1 cellular context compared by ENCODE assay signal in genomic region chr19:9075064-9075964, GRCh38.
TF ChIP-seq lines count a peak whose summit lies in the region.

No MANE protein-coding gene starts in this region.

TF ChIP-seq in K562, 482 proteins besides CTCF, POLR2A, EP300 and RAD21 (continued from another document and continues in another):
- TF ChIP-seq CUX1 (CRISPR knock-in tag; IDR thresholded peaks at IDR 0.05), result no peak
- TF ChIP-seq ZZZ3 (IDR thresholded peaks at IDR 0.05), result no peak
- no peak for TF ChIP-seq MYBL2 (IDR thresholded peaks at IDR 0.05; ENCODE audit: low read depth)
- no peak for TF ChIP-seq MYBL2 (CRISPR knock-in tag; IDR thresholded peaks at IDR 0.05; ENCODE audit: borderline replicate concordance)
- TF ChIP-seq ADNP (tag; IDR thresholded peaks at IDR 0.05), result peak; percentile 56; the same call in 1 of the 2 replicates
- TF ChIP-seq ZNF696 (CRISPR knock-in tag; conservative IDR thresholded peaks at IDR 0.05), result no peak
- TF ChIP-seq SRSF3 (IDR thresholded peaks at IDR 0.05; ENCODE audit: insufficient read depth, low read length), result no peak
- no peak for TF ChIP-seq ZNF23 (CRISPR knock-in tag; IDR thresholded peaks at IDR 0.05)
- peak; percentile 12; the same call in 1 of the 2 replicates for TF ChIP-seq GATA2 (CRISPR knock-in tag; IDR thresholded peaks at IDR 0.05)
- no peak for TF ChIP-seq OTX1 (CRISPR knock-in tag; IDR thresholded peaks at IDR 0.05)
- TF ChIP-seq HNRNPL (IDR thresholded peaks at IDR 0.05; ENCODE audit: low read depth, low read length), result no peak
- no peak for TF ChIP-seq SUPT5H (IDR thresholded peaks at IDR 0.05)
- TF ChIP-seq HDAC8 (tag; IDR thresholded peaks at IDR 0.05), result no peak
- peak; percentile 67; the same call in 1 of the 2 replicates for TF ChIP-seq JUNB (CRISPR knock-in tag; conservative IDR thresholded peaks at IDR 0.05)
- TF ChIP-seq ZFX (CRISPR knock-in tag; IDR thresholded peaks at IDR 0.05), result peak; percentile 66
- TF ChIP-seq HLTF (IDR thresholded peaks at IDR 0.05), result no peak
- TF ChIP-seq ARID3A (IDR thresholded peaks at IDR 0.05; ENCODE audit: borderline replicate concordance, low read depth, low read length), result 0 out of 2 replicates have a peak, but pooled peaks have one; percentile 28
- TF ChIP-seq ERF (CRISPR knock-in tag; IDR thresholded peaks at IDR 0.05), result no peak
- TF ChIP-seq PKNOX1 (IDR thresholded peaks at IDR 0.05), result peak; percentile 52
- TF ChIP-seq ZC3H8 (IDR thresholded peaks at IDR 0.05), result no peak
- peak; percentile 100 for TF ChIP-seq JUND (IDR thresholded peaks at IDR 0.05; ENCODE audit: borderline replicate concordance, low read depth, low read length)
- peak; percentile 99; the same call in 2 of the 3 replicates for TF ChIP-seq JUND (tag; IDR thresholded peaks at IDR 0.05; ENCODE audit: borderline replicate concordance, low read depth, low read length)
- no peak for TF ChIP-seq ATF6 (CRISPR knock-in tag; IDR thresholded peaks at IDR 0.05)
- no peak for TF ChIP-seq MLX (CRISPR knock-in tag; conservative IDR thresholded peaks at IDR 0.05)
- TF ChIP-seq ATF2 (CRISPR knock-in tag; IDR thresholded peaks at IDR 0.05), result no peak
- no peak for TF ChIP-seq E4F1 (CRISPR knock-in tag; IDR thresholded peaks at IDR 0.05; ENCODE audit: borderline replicate concordance)
- no peak for TF ChIP-seq WHSC1 (IDR thresholded peaks at IDR 0.05; ENCODE audit: low read length)
- TF ChIP-seq DIDO1 (tag; IDR thresholded peaks at IDR 0.05; ENCODE audit: low read depth), result no peak
- no peak; a peak in 1 of 4 replicates for TF ChIP-seq SRF (CRISPR knock-in tag; IDR thresholded peaks at IDR 0.05)
- peak; percentile 71 for TF ChIP-seq HES1 (IDR thresholded peaks at IDR 0.05; ENCODE audit: low read depth)
- no peak for TF ChIP-seq ZNF324 (CRISPR knock-in tag; IDR thresholded peaks at IDR 0.05)
- no peak for TF ChIP-seq ETS2 (tag; IDR thresholded peaks at IDR 0.05; ENCODE audit: borderline replicate concordance, poor library complexity, severe bottlenecking)
- no peak for TF ChIP-seq E2F5 (CRISPR knock-in tag; IDR thresholded peaks at IDR 0.05)
- TF ChIP-seq ATF3 (IDR thresholded peaks at IDR 0.05), result peak; percentile 98
- peak; percentile 95 for TF ChIP-seq ATF3 (CRISPR knock-in tag; conservative IDR thresholded peaks at IDR 0.05)
- no peak for TF ChIP-seq TBL1XR1 (IDR thresholded peaks at IDR 0.05; ENCODE audit: low read length in 2 of 2)
- no peak for TF ChIP-seq ZNF212 (CRISPR knock-in tag; IDR thresholded peaks at IDR 0.05)
- TF ChIP-seq KLF1 (tag; IDR thresholded peaks at IDR 0.05), result no peak
- TF ChIP-seq PTBP1 (IDR thresholded peaks at IDR 0.05; ENCODE audit: low read depth, low read length), result no peak
- no peak for TF ChIP-seq ZBTB26 (CRISPR knock-in tag; IDR thresholded peaks at IDR 0.05)
- TF ChIP-seq SMAD4 (CRISPR knock-in tag; conservative IDR thresholded peaks at IDR 0.05), result no peak; the same call in 1 of the 2 replicates
- TF ChIP-seq NELFE (IDR thresholded peaks at IDR 0.05; ENCODE audit: insufficient read depth, insufficient read length), result no peak
- TF ChIP-seq NR2C2 (CRISPR knock-in tag; IDR thresholded peaks at IDR 0.05), result no peak
- 0 out of 2 replicates have a peak, but pooled peaks have one; percentile 17 for TF ChIP-seq NR2C2 (tag; IDR thresholded peaks at IDR 0.05)
- peak; percentile 47; the same call in 1 of the 2 replicates for TF ChIP-seq ZBTB2 (IDR thresholded peaks at IDR 0.05)
- no peak for TF ChIP-seq HIVEP1 (CRISPR knock-in tag; IDR thresholded peaks at IDR 0.05)
